16 cellular contexts compared by ENCODE assay signal in the genomic region with DNA sequence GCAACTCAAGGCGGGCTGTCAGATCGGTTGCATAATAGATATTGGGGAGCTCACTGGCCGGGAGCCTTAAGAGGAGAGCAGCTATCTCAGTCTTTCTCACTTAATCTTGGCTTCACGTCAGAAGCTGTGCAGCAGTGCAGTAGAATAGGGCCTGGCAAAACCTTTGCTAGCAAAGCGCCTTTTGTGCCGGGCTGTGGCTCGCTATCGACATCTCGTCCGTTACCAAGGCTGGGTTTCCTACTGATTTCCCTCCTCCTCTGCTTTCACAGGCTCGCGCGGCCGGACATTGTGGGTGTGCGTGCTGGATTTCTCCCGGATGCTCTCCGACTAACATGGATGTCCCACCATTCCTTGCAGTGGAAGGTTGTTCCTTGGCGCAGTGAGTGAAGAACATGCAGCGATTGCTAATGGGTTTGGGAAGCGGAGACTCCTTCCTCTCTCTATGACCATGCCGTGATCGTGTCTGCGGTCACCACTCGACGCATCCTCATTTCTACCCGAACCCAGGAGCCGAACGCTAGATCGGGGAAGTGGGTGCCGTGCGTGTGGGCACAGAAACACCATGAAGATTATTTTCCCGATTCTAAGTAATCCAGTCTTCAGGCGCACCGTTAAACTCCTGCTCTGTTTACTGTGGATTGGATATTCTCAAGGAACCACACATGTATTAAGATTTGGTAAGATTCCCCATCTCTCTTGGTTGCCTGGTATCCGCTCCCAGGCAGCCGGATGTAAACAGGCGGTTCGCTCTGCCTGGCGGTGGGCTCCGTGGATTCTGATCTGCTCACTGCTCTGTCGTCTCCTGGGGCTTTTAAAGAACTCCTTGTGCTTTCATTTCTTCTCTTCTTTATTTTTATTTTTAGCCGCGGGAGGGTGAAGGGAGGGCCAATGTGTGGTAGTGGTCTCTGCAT. TPM values are rescaled to one million over a fixed set of nuclear protein-coding genes. Genes with fewer than 3 reads are reported as not detected.
DNase-seq lines count a peak whose midpoint lies in the region; ATAC-seq lines count a peak whose summit lies in the region.
"Had no signal": no experiment of that assay in that cellular context is flagged by ENCODE, and none has a peak within 500 bp of the region (broad histone marks: within the 10 kb centered on the region; RNA-seq: fewer than 3 reads in every experiment).

No MANE protein-coding gene starts in this region.

- H3K4me1 Mint-ChIP-seq in T-cell: peaks cover 0 to 6% (median 2%) of the 10 kb centered on the region in 3 donors

- H3K4me1 ChIP-seq in right cardiac atrium (ENCODE audit: control insufficient read depth, insufficient read depth, low read length) (no peaks in the 10 kb centered on the region), ectodermal cell (ENCODE audit: control insufficient read depth, insufficient read depth, low read length) (peaks cover 9% of the 10 kb centered on the region)
- H3K4me1 ChIP-seq: left lung, uterus had no signal

- ATAC-seq in right cardiac atrium (no peak), GM18861 (IDR thresholded peaks at IDR 0.05; ENCODE audit: unreplicated experiment) (no peak), T-cell (replicated peaks in 1 of 4) (no peak), GM18502 (IDR thresholded peaks at IDR 0.05; ENCODE audit: poor library complexity, unreplicated experiment) (no peak), GM19328 (IDR thresholded peaks at IDR 0.05; ENCODE audit: unreplicated experiment) (no peak)
- ATAC-seq: left lung; stimulated activated memory B cell treated with anti-CD40 and anti-IgM and Interleukin-4, amounts not matched to agents 10 μg/mL and 1 μg/mL and 100 μg/mL, for 72 hours had no signal

- peaks cover 56 to 62% of the 10 kb centered on the region in 2 donors for H3K27me3 Mint-ChIP-seq in T-cell

- no peaks in the 10 kb centered on the region for H3K36me3 ChIP-seq in ectodermal cell (ENCODE audit: control insufficient read depth, insufficient read depth, low read length)
- H3K36me3 ChIP-seq: left lung, sigmoid colon, uterus had no signal

- H3K27me3 ChIP-seq in right cardiac atrium (ENCODE audit: control insufficient read depth, insufficient read depth) (no peaks in the 10 kb centered on the region), ectodermal cell (ENCODE audit: control insufficient read depth, insufficient read depth, low read length, poor library complexity, severe bottlenecking) (peaks cover 89% of the 10 kb centered on the region)

- no peaks in the 10 kb centered on the region for H3K36me3 Mint-ChIP-seq in T-cell
- H3K36me3 Mint-ChIP-seq: stimulated activated memory B cell treated with anti-CD40 and anti-IgM and Interleukin-4, amounts not matched to agents 10 μg/mL and 1 μg/mL and 100 μg/mL, for 72 hours had no signal

- H3K27ac ChIP-seq in right cardiac atrium (ENCODE audit: low read length) (no peak overlapping the region), ectodermal cell (ENCODE audit: insufficient read depth, low read depth, low read length, poor library complexity, severe bottlenecking) (no peak overlapping the region)
- H3K27ac ChIP-seq: left lung, sigmoid colon, uterus had no signal

- H3K9me3 ChIP-seq in right cardiac atrium (ENCODE audit: control insufficient read depth, low read length) (no peaks in the 10 kb centered on the region), ectodermal cell (ENCODE audit: control insufficient read depth, low read length) (no peaks in the 10 kb centered on the region)
- H3K9me3 ChIP-seq: left lung, uterus had no signal

- intact Hi-C loops in right cardiac atrium (cut with DNase I) (loop anchor here in 1 of 4 donors (10.0 kb wide), 1 partner anchor 346 kb away; no protein-coding TSS in a partner anchor), cardiac septum (cut with DNase I) (no loop called here)

- WGBS in right cardiac atrium: 9% methylated on average over 43 of the region's 43 CpGs
- WGBS in ectodermal cell, 2 experiments: 5 to 7% methylated on average over 43 of the region's 43 CpGs

- DNase-seq in right cardiac atrium (no peak), cardiac septum (ENCODE audit: low spot score) (no peak), midbrain (lab: John Stamatoyannopoulos, UW) (peak; percentile 21), T-cell (no peak)
- DNase-seq: activated CD4-positive, alpha-beta T cell treated with anti-CD3 and anti-CD28 coated beads, Interleukin-2, amount 50 U/mL, for 4 hours; naive B cell; SHP77 treated with DMSO at 0.1 percent for 48 hours; sigmoid colon; uterus had no signal

- peak overlapping the region in 1 of 2 donors; percentile 59 for H3K27ac Mint-ChIP-seq in T-cell
- H3K27ac Mint-ChIP-seq: stimulated activated memory B cell treated with anti-CD40 and anti-IgM and Interleukin-4, amounts not matched to agents 10 μg/mL and 1 μg/mL and 100 μg/mL, for 72 hours had no signal

- H3K4me3 ChIP-seq in right cardiac atrium (ENCODE audit: low read length): peak overlapping the region; percentile 19
- peak overlapping the region; percentile 31 for H3K4me3 ChIP-seq in ectodermal cell (ENCODE audit: insufficient read depth, low read depth, low read length)
- H3K4me3 ChIP-seq: left lung, sigmoid colon, uterus had no signal

- peaks cover 3 to 14% (median 8%) of the 10 kb centered on the region in 3 donors for H3K9me3 Mint-ChIP-seq in T-cell

- CTCF ChIA-PET in T-cell (lab: Charles Lee): no interaction called here

- H3K4me3 Mint-ChIP-seq in T-cell: no peak overlapping the region
- H3K4me3 Mint-ChIP-seq: naive B cell; stimulated activated memory B cell treated with anti-CD40 and anti-IgM and Interleukin-4, amounts not matched to agents 10 μg/mL and 1 μg/mL and 100 μg/mL, for 72 hours had no signal

- POLR2A ChIA-PET in T-cell (lab: Charles Lee): no interaction called here

RNA-seq across cellular contexts. Expression of gene GRIK2, which starts 5.5 kb away (rescaled TPM):
- total RNA-seq in right cardiac atrium (10 to 100 TPM; 10.4 to 26.7 (median 16.2) TPM), cardiac septum (0.67 TPM), T-cell (under 1 TPM in 2 of 5 donors, not detected in 3; 0.15 to 0.19 TPM)
- 7.6 TPM for polyA plus RNA-seq in right cardiac atrium
- polyA plus RNA-seq in ectodermal cell (2013, experiment 1 of 4): 0.31 TPM
- 0.37 TPM for polyA plus RNA-seq in ectodermal cell (2013, experiment 2 of 4)
- polyA plus RNA-seq in ectodermal cell (2013, experiment 3 of 4): 0.59 TPM
- 0.53 TPM for polyA plus RNA-seq in ectodermal cell (2013, experiment 4 of 4)
- total RNA-seq: HT1080 had no signal
